ENCODE assay signal across 8 cellular contexts in the genomic region with DNA sequence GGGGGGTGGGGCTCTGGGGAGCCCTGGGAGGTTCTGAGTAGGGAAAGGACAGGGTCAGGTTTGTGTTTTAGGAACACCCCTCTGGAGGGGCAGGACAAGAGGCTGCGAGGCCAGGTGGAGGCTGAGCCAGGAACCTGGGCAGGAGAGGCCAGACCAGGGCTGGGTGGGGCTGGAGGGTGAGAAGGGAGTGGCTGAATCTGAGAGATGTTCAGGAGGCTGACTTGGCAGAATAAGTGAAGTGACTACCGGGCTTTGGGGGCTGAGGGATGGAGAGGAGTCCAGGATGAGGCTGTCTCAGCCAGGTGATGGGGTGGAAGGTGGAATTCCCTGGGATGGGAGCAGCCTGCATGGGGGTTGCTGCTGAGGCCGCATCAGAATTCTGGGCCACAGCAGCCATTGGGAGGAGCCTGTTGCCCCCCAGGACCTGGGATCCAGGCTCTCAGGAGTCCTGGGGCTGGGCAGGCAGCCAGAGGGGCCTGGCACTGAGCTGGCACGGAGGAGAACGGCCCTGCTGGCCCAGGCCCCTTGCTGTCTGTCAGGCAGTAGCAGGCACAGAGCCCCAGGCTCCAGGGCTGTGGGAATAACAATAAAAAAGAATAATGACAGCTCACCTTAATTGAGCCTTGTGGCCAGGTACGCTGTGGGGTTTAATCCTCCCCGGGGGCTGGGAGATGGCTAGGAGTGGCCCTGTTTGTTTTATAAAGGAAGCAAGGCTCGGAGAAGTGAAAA. TPM values are rescaled to one million over a fixed set of nuclear protein-coding genes. Genes with fewer than 3 reads are reported as not detected.
A peak's percentile ranks its signal among the peaks of the same experiment; 100 is the strongest.
DNase-seq lines count a peak whose midpoint lies in the region; FAIRE-seq and TF ChIP-seq lines count a peak whose summit lies in the region.

No MANE protein-coding gene starts in this region.

- peak; percentile 9 for DNase-seq in COLO668 (lab: John Stamatoyannopoulos, UW; ENCODE audit: unreplicated experiment)
- no peak for DNase-seq in MM.1S
- no peak for DNase-seq in MV-4-11 (lab: John Stamatoyannopoulos, UW)
- no peak for DNase-seq in SW480 (ENCODE audit: low spot score)
- DNase-seq in H54 (ENCODE audit: insufficient read length, low spot score), result no peak
- DNase-seq in NCI-H774 (lab: John Stamatoyannopoulos, UW), result no peak

- H3K4me1 Mint-ChIP-seq in brain (peaks cover 50% of the 10 kb centered on the region), nephron (peaks cover 40% of the 10 kb centered on the region)

- H3K36me3 Mint-ChIP-seq in brain (peaks cover 11% of the 10 kb centered on the region), nephron (ENCODE audit: low read depth) (peaks cover 13% of the 10 kb centered on the region)

- peaks cover 6% of the 10 kb centered on the region; the same call in 1 of the 2 replicates for H4K20me1 ChIP-seq in MM.1S (ENCODE audit: insufficient read depth, low read length)

- peaks cover 36% of the 10 kb centered on the region for H3K4me1 ChIP-seq in MM.1S (ENCODE audit: low read length)

- no peaks in the 10 kb centered on the region for H3K9me3 ChIP-seq in MM.1S (replicated peaks; ENCODE audit: insufficient read depth, low read length)

- H3K9ac ChIP-seq in MM.1S (ENCODE audit: low read length), result no peak overlapping the region

- H3K4me2 ChIP-seq in MM.1S (ENCODE audit: low read depth, low read length), result peak overlapping the region; percentile 60

- H3K27ac Mint-ChIP-seq in brain (peak overlapping the region; percentile 48 to 91 (median 86)), nephron (peak overlapping the region in 2 of 3 experiments; percentile 25 to 26)

- peak overlapping the region; percentile 11; the same call in 1 of the 2 replicates for H3K4me3 ChIP-seq in MM.1S (ENCODE audit: low read length)

- H3K27me3 ChIP-seq in MM.1S (replicated peaks; ENCODE audit: insufficient read depth, low read length), result 0 out of 2 replicates have a peak, but pooled peaks cover 4% of the 10 kb centered on the region

- H3K36me3 ChIP-seq in MM.1S (replicated peaks; ENCODE audit: insufficient read depth, low read length), result peaks cover 5% of the 10 kb centered on the region

- H3K27ac ChIP-seq in MM.1S (ENCODE audit: low read length), result peak overlapping the region; percentile 40; the same call in 1 of the 2 replicates

- H3K79me2 ChIP-seq in MM.1S (ENCODE audit: low read length), result peaks cover 79% of the 10 kb centered on the region

- peaks cover 0 to 5% (median 0%) of the 10 kb centered on the region in 5 experiments for H3K9me3 Mint-ChIP-seq in brain
- no peaks in the 10 kb centered on the region for H3K9me3 Mint-ChIP-seq in nephron

- TF ChIP-seq POLR2A in H54 (IDR thresholded peaks at IDR 0.05; ENCODE audit: low read depth, low read length), result no peak

- peak overlapping the region in 4 of 5 experiments; percentile 40 to 98 (median 68) for H3K4me3 Mint-ChIP-seq in brain
- peak overlapping the region; percentile 10 to 59 (median 52) for H3K4me3 Mint-ChIP-seq in nephron

- no peaks in the 10 kb centered on the region for H3K9me2 ChIP-seq in MM.1S (replicated peaks; ENCODE audit: insufficient read depth, low read length)

- H2AFZ ChIP-seq in MM.1S (ENCODE audit: low read length), result no peak overlapping the region

- H3F3A ChIP-seq in MM.1S (ENCODE audit: insufficient read depth, low read length), result 0 out of 2 replicates have a peak, but pooled peaks cover 6% of the 10 kb centered on the region

- TF ChIP-seq CTCF in MM.1S (IDR thresholded peaks at IDR 0.05; ENCODE audit: low read length), result no peak
- TF ChIP-seq CTCF in brain (conservative IDR thresholded peaks at IDR 0.05), result no peak
- no peak for TF ChIP-seq CTCF in nephron (IDR thresholded peaks at IDR 0.05; ENCODE audit: unreplicated experiment in 3 of 3)

- peaks cover 6% of the 10 kb centered on the region for H3K27me3 Mint-ChIP-seq in brain
- H3K27me3 Mint-ChIP-seq in nephron (ENCODE audit: low read depth), result no peaks in the 10 kb centered on the region

- FAIRE-seq in H54 (lab: Jason Lieb, UNC), result no peak

RNA-seq across cellular contexts. Expression of gene PPP5C, which starts 3.3 kb away (rescaled TPM):
- 96.7 TPM for polyA plus RNA-seq in brain (ENCODE audit: insufficient read depth, low read depth, low replicate concordance)

RNA-seq across cellular contexts. Expression of gene HIF3A, which starts 53.4 kb away (rescaled TPM):
- polyA plus RNA-seq in brain (ENCODE audit: insufficient read depth, low read depth, low replicate concordance), result 3.4 TPM
